9 cellular contexts compared by ENCODE assay signal in genomic region chrX:101417981-101418841, GRCh38. TPM values are rescaled to one million over a fixed set of nuclear protein-coding genes. Genes with fewer than 3 reads are reported as not detected.
DNase-seq lines count a peak whose midpoint lies in the region; ATAC-seq, FAIRE-seq and TF ChIP-seq lines count a peak whose summit lies in the region.
"Had no signal": no experiment of that assay in that cellular context is flagged by ENCODE, and none has a peak within 500 bp of the region (broad histone marks: within the 10 kb centered on the region; RNA-seq: fewer than 3 reads in every experiment).

No MANE protein-coding gene starts in this region.

- H3K4me1 ChIP-seq in OCI-LY3 (ENCODE audit: low read length) (peaks cover 24% of the 10 kb centered on the region), heart right ventricle (peaks cover 0 to 25% (median 12%) of the 10 kb centered on the region in 9 donors)

- H3K79me2 ChIP-seq in OCI-LY3 (ENCODE audit: low read length) = peaks cover 3% of the 10 kb centered on the region; the same call in 1 of the 2 replicates

- H2AFZ ChIP-seq in OCI-LY3 (ENCODE audit: low read depth, low read length) = peak overlapping the region; percentile 97

- peak overlapping the region; percentile 74 for H3K4me2 ChIP-seq in OCI-LY3 (ENCODE audit: low read length)

- no peak for FAIRE-seq in D721Med (lab: Jason Lieb, UNC)
- FAIRE-seq: A204.1 had no signal

- intact Hi-C loops in heart right ventricle (cut with DNase I) = loop anchor here in 6 of 10 donors (5.0 to 10.0 kb wide), 5 partner anchors 134 to 1759 kb away; partner anchors contain the start of gene ARMCX1 (in 4 of the 6)
- intact Hi-C loops in posterior cingulate gyrus (cut with DNase I) = loop anchor here (10.0 kb wide), 2 partner anchors 67 to 517 kb away; partner anchors contain the start of genes ARMCX4 and ZMAT1

- TF ChIP-seq CTCF in OCI-LY3 (IDR thresholded peaks at IDR 0.05; ENCODE audit: low read depth, low read length) (no peak), heart right ventricle (IDR thresholded peaks at IDR 0.05) (peak in 1 of 9 donors; percentile 5), D721Med (IDR thresholded peaks at IDR 0.05; ENCODE audit: insufficient read depth, missing control alignments) (no peak)

- 0 out of 2 replicates have a peak, but pooled peaks cover 1% of the 10 kb centered on the region for H4K20me1 ChIP-seq in OCI-LY3 (ENCODE audit: insufficient read depth, low read length)

- H3K36me3 ChIP-seq in OCI-LY3 (replicated peaks; ENCODE audit: low read depth, low read length) = peaks cover 3% of the 10 kb centered on the region
- peaks cover 0 to 34% (median 0%) of the 10 kb centered on the region in 9 donors for H3K36me3 ChIP-seq in heart right ventricle

- H3K9ac ChIP-seq in OCI-LY3 (ENCODE audit: low read length) = peak overlapping the region; percentile 76

- H3K27ac ChIP-seq in OCI-LY3 (ENCODE audit: low read length) = peak overlapping the region; percentile 22; the same call in 1 of the 2 replicates
- H3K27ac ChIP-seq in heart right ventricle = peak overlapping the region; percentile 48 to 99 (median 94)

- H3K27me3 ChIP-seq in OCI-LY3 (ENCODE audit: low read depth, low read length) = no peaks in the 10 kb centered on the region
- H3K27me3 ChIP-seq in heart right ventricle = peaks cover 0 to 49% (median 0%) of the 10 kb centered on the region in 7 donors

- peak overlapping the region; percentile 83 for H3K4me3 ChIP-seq in OCI-LY3 (ENCODE audit: low read length)
- H3K4me3 ChIP-seq in heart right ventricle = peak overlapping the region; percentile 35 to 76 (median 65)

- no peaks in the 10 kb centered on the region for H3K9me3 ChIP-seq in OCI-LY3 (ENCODE audit: insufficient read depth, low read length)
- H3K9me3 ChIP-seq in heart right ventricle = no peaks in the 10 kb centered on the region

- DNase-seq in DMS153 treated with DMSO at 0.1 percent for 48 hours (lab: John Stamatoyannopoulos, UW; ENCODE audit: unreplicated experiment) (peak; percentile 4), DMS153 (lab: John Stamatoyannopoulos, UW) (no peak), amniotic epithelial cell (ENCODE audit: low read depth) (peak; percentile 15), heart right ventricle (peak; percentile 74 to 79), posterior cingulate gyrus (peak; percentile 26 to 92 (median 57)), D721Med (ENCODE audit: insufficient read length, low spot score) (no peak)

- ATAC-seq in HG02678 (IDR thresholded peaks at IDR 0.05; ENCODE audit: unreplicated experiment) (peak; percentile 60), heart right ventricle (peak; percentile 86 to 95 (median 93))

- WGBS in heart right ventricle, 2 donors = 0 to 1% methylated on average over 28 to 52 of the region's 56 CpGs

RNA-seq across cellular contexts. Expression of gene HNRNPH2, which starts 10.2 kb away (rescaled TPM):
- total RNA-seq in heart right ventricle = 10 to 100 TPM; 49.2 to 74.9 (median 60.8) TPM
- 10 to 100 TPM; 30.7 to 50.0 TPM for polyA plus RNA-seq in heart right ventricle

RNA-seq across cellular contexts. Expression of gene GLA, which starts 10.5 kb away (rescaled TPM):
- 10 to 100 TPM in 3 of 10 donors, 1 to 10 TPM in 7; 6.0 to 22.3 (median 8.6) TPM for total RNA-seq in heart right ventricle
- 10 to 100 TPM; 20.7 to 33.9 TPM for polyA plus RNA-seq in heart right ventricle

RNA-seq across cellular contexts. Expression of gene RPL36A, which starts 27.4 kb away (rescaled TPM):
- total RNA-seq in heart right ventricle = 10 to 100 TPM; 30.8 to 98.9 (median 53.9) TPM
- 1,000 to 10,000 TPM; 1,515 to 2,119 TPM for polyA plus RNA-seq in heart right ventricle

RNA-seq across cellular contexts. Expression of gene BTK, which starts 32.2 kb away (rescaled TPM):
- total RNA-seq in heart right ventricle = 1 to 10 TPM in 7 of 10 donors, under 1 TPM in 3; 0.47 to 7.0 (median 1.6) TPM
- polyA plus RNA-seq in heart right ventricle = 1 to 10 TPM; 1.2 to 1.6 TPM

Comparison
In these comparisons a context has a peak if more than half of its experiments do, and no peak if none do; other contexts are left out.
1. DNase-seq: peak in DMS153 treated with DMSO at 0.1 percent for 48 hours (single experiment), amniotic epithelial cell (single experiment), heart right ventricle (2 of 2) and posterior cingulate gyrus (10 of 10); none in DMS153 (single experiment) and D721Med (single experiment).